Comparison of ENCODE assay signal across 14 cellular contexts in genomic region chr11:96000064-96000463, GRCh38.
DNase-seq lines count a peak whose midpoint lies in the region; ATAC-seq and TF ChIP-seq lines count a peak whose summit lies in the region.
"Had no signal": no experiment of that assay in that cellular context is flagged by ENCODE, and none has a peak within 500 bp of the region (broad histone marks: within the 10 kb centered on the region; RNA-seq: fewer than 3 reads in every experiment).

No MANE protein-coding gene starts in this region.

- DNase-seq in right atrium auricular region (ENCODE audit: low spot score) (no peak), Right ventricle myocardium inferior (ENCODE audit: missing footprints) (no peak), esophagus squamous epithelium (lab: John Stamatoyannopoulos, UW) (no peak), neural crest cell (ENCODE audit: low read depth, low spot score) (no peak), vagina (ENCODE audit: extremely low spot score in 2 of 2) (no peak)
- no peak for DNase-seq in activated CD4-positive, alpha-beta T cell treated with anti-CD3 and anti-CD28 coated beads for 36 hours
- DNase-seq: activated naive CD8-positive, alpha-beta T cell treated with anti-CD3 and anti-CD28 coated beads, Interleukin-2, amount 50 U/mL, for 24 hours; EL; erythroblast; NCI-H446 treated with DMSO at 0.1 percent for 48 hours; T-helper 1 cell had no signal

- H3K4me3 ChIP-seq in right atrium auricular region (peak overlapping the region in 1 of 2 donors; percentile 4), esophagus squamous epithelium (peak overlapping the region in 2 of 4 donors; percentile 7 to 31), vagina (no peak overlapping the region)

- H3K27ac Mint-ChIP-seq in neural crest cell (ENCODE audit: unreplicated experiment): peak overlapping the region; percentile 20
- H3K27ac Mint-ChIP-seq in activated CD4-positive, alpha-beta T cell treated with anti-CD3 and anti-CD28 coated beads for 36 hours: no peak overlapping the region
- H3K27ac Mint-ChIP-seq: activated naive CD8-positive, alpha-beta T cell treated with anti-CD3 and anti-CD28 coated beads, Interleukin-2, amount 50 U/mL, for 24 hours; stimulated activated memory B cell treated with anti-CD40 and anti-IgM and Interleukin-4, amounts not matched to agents 10 μg/mL and 1 μg/mL and 100 μg/mL, for 72 hours had no signal

- intact Hi-C loops in Right ventricle myocardium inferior (cut with DNase I) (loop anchor here (5.0 kb wide), 1 partner anchor 52 kb away; no protein-coding TSS in a partner anchor), esophagus squamous epithelium (cut with DNase I) (no loop called here), vagina (cut with DNase I) (no loop called here)
- intact Hi-C loops in activated CD4-positive, alpha-beta T cell treated with anti-CD3 and anti-CD28 coated beads for 36 hours (cut with DNase I, micrococcal nuclease): no loop called here

- no peaks in the 10 kb centered on the region for H3K36me3 ChIP-seq in right atrium auricular region
- no peaks in the 10 kb centered on the region for H3K36me3 ChIP-seq in esophagus squamous epithelium
- no peaks in the 10 kb centered on the region for H3K36me3 ChIP-seq in vagina

- CTCF ChIA-PET in activated CD4-positive, alpha-beta T cell treated with anti-CD3 and anti-CD28 coated beads for 36 hours (lab: Charles Lee): interaction anchor here (0.8 to 2.0 kb wide), 4 partner anchors 8 to 55 kb away, joined by 4 to 6 read pairs (median 4); no protein-coding TSS in a partner anchor

- no peak for TF ChIP-seq CTCF in right atrium auricular region (IDR thresholded peaks at IDR 0.05)
- TF ChIP-seq CTCF in esophagus squamous epithelium (IDR thresholded peaks at IDR 0.05): no peak
- TF ChIP-seq CTCF in neural crest cell (conservative IDR thresholded peaks at IDR 0.05): no peak
- TF ChIP-seq CTCF in vagina (IDR thresholded peaks at IDR 0.05): no peak

- no peaks in the 10 kb centered on the region for H3K27me3 Mint-ChIP-seq in neural crest cell (ENCODE audit: low read depth)
- no peaks in the 10 kb centered on the region for H3K27me3 Mint-ChIP-seq in activated CD4-positive, alpha-beta T cell treated with anti-CD3 and anti-CD28 coated beads for 36 hours
- H3K27me3 Mint-ChIP-seq: activated naive CD8-positive, alpha-beta T cell treated with anti-CD3 and anti-CD28 coated beads, Interleukin-2, amount 50 U/mL, for 24 hours; stimulated activated memory B cell treated with anti-CD40 and anti-IgM and Interleukin-4, amounts not matched to agents 10 μg/mL and 1 μg/mL and 100 μg/mL, for 72 hours had no signal

- H3K4me1 ChIP-seq in right atrium auricular region (peaks cover 0 to 24% of the 10 kb centered on the region in 2 donors), esophagus squamous epithelium (peaks cover 0 to 26% (median 3%) of the 10 kb centered on the region in 3 donors), vagina (peaks cover 29% of the 10 kb centered on the region)

- H3K27me3 ChIP-seq in right atrium auricular region: no peaks in the 10 kb centered on the region
- H3K27me3 ChIP-seq in esophagus squamous epithelium: no peaks in the 10 kb centered on the region
- H3K27me3 ChIP-seq in vagina: no peaks in the 10 kb centered on the region

- H3K9me3 ChIP-seq in right atrium auricular region (no peaks in the 10 kb centered on the region), esophagus squamous epithelium (no peaks in the 10 kb centered on the region), vagina (no peaks in the 10 kb centered on the region)

- 15% methylated on average over 4 of the region's 4 CpGs for WGBS in esophagus squamous epithelium, 2 donors

- POLR2A ChIA-PET in activated CD4-positive, alpha-beta T cell treated with anti-CD3 and anti-CD28 coated beads for 36 hours (lab: Charles Lee): no interaction called here

- no peak for ATAC-seq in Right ventricle myocardium inferior
- no peak for ATAC-seq in HG02759 (IDR thresholded peaks at IDR 0.05; ENCODE audit: unreplicated experiment)
- ATAC-seq in activated CD4-positive, alpha-beta T cell treated with anti-CD3 and anti-CD28 coated beads for 36 hours: no peak
- no peak for ATAC-seq in HG02852 (IDR thresholded peaks at IDR 0.05; ENCODE audit: unreplicated experiment)
- ATAC-seq: activated naive CD8-positive, alpha-beta T cell treated with anti-CD3 and anti-CD28 coated beads, Interleukin-2, amount 50 U/mL, for 24 hours; stimulated activated memory B cell treated with anti-CD40 and anti-IgM and Interleukin-4, amounts not matched to agents 10 μg/mL and 1 μg/mL and 100 μg/mL, for 72 hours had no signal

- peaks cover 9% of the 10 kb centered on the region for H3K36me3 Mint-ChIP-seq in neural crest cell (ENCODE audit: low read depth)
- peaks cover 11% of the 10 kb centered on the region for H3K36me3 Mint-ChIP-seq in activated CD4-positive, alpha-beta T cell treated with anti-CD3 and anti-CD28 coated beads for 36 hours (ENCODE audit: low read depth)

- peaks cover 10% of the 10 kb centered on the region for H3K9me3 Mint-ChIP-seq in neural crest cell
- no peaks in the 10 kb centered on the region for H3K9me3 Mint-ChIP-seq in activated CD4-positive, alpha-beta T cell treated with anti-CD3 and anti-CD28 coated beads for 36 hours (ENCODE audit: low read depth)

- no peak overlapping the region for H3K4me3 Mint-ChIP-seq in neural crest cell
- H3K4me3 Mint-ChIP-seq in activated CD4-positive, alpha-beta T cell treated with anti-CD3 and anti-CD28 coated beads for 36 hours: no peak overlapping the region
- H3K4me3 Mint-ChIP-seq: activated naive CD8-positive, alpha-beta T cell treated with anti-CD3 and anti-CD28 coated beads, Interleukin-2, amount 50 U/mL, for 24 hours; stimulated activated memory B cell treated with anti-CD40 and anti-IgM and Interleukin-4, amounts not matched to agents 10 μg/mL and 1 μg/mL and 100 μg/mL, for 72 hours had no signal

- peak overlapping the region; percentile 70 to 85 for H3K27ac ChIP-seq in right atrium auricular region
- H3K27ac ChIP-seq in esophagus squamous epithelium: peak overlapping the region; percentile 29 to 78 (median 62)
- peak overlapping the region; percentile 69 for H3K27ac ChIP-seq in vagina

- TF ChIP-seq POLR2A in esophagus squamous epithelium (IDR thresholded peaks at IDR 0.05) (no peak), vagina (IDR thresholded peaks at IDR 0.05) (no peak)

- peaks cover 18% of the 10 kb centered on the region for H3K4me1 Mint-ChIP-seq in neural crest cell
- H3K4me1 Mint-ChIP-seq in activated CD4-positive, alpha-beta T cell treated with anti-CD3 and anti-CD28 coated beads for 36 hours: peaks cover 14% of the 10 kb centered on the region
